Comparison of ENCODE assay signal across 11 cellular contexts in genomic region chr4:185890196-185890595, GRCh38.
"Had no signal": no experiment of that assay in that cellular context is flagged by ENCODE, and none has a peak within 500 bp of the region (broad histone marks: within the 10 kb centered on the region; RNA-seq: fewer than 3 reads in every experiment).

No MANE protein-coding gene starts in this region.

- H3K27ac ChIP-seq: dorsolateral prefrontal cortex, heart left ventricle, neutrophil had no signal

- H3K4me3 ChIP-seq: dorsolateral prefrontal cortex, heart left ventricle had no signal

- H3K27me3 ChIP-seq: dorsolateral prefrontal cortex, heart left ventricle, neutrophil had no signal

- H3K9me3 ChIP-seq: neutrophil had no signal

- H3K36me3 ChIP-seq: heart left ventricle, neutrophil had no signal

- ATAC-seq: heart left ventricle; natural killer cell treated with Interleukin-12 subunit alpha and Interleukin-12 subunit beta and Interleukin-15 and Interleukin-18, amount 100 ng/mL, for 72 hours; sciatic nerve had no signal

- DNase-seq: cortex of kidney; dorsolateral prefrontal cortex; effector CD8-positive, alpha-beta T cell; heart left ventricle; hippocampal formation; kidney glomerular epithelial cell; posterior cingulate gyrus; stimulated activated naive CD4-positive, alpha-beta T cell treated with Interleukin-2 at 50 U/mL for 16 hours had no signal
